ENCODE assay signal across 23 cellular contexts in the genomic region with DNA sequence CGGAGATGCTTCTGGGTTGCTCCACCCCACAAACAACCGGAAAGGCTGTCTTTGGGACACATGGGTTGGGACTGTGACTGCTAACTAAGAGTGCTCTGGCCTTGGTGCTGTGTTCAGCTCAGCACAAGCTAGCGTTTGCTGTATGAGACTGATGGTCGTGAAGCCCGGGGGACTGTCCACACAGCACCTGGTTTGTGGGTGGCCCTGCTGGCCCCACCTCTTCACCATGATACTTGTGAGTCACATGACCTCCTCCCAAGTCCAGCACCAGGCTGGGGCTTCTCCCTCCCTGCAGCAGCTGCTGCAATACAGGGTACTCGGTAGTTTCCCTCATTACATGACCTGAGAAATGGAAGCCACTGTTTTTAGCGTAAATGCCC.
DNase-seq lines count a peak whose midpoint lies in the region; ATAC-seq and TF ChIP-seq lines count a peak whose summit lies in the region.
"Had no signal": no experiment of that assay in that cellular context is flagged by ENCODE, and none has a peak within 500 bp of the region (broad histone marks: within the 10 kb centered on the region; RNA-seq: fewer than 3 reads in every experiment).

No MANE protein-coding gene starts in this region.

- no peak overlapping the region for H3K4me2 ChIP-seq in mesenchymal stem cell (ENCODE audit: low read length, poor library complexity, severe bottlenecking)

- H3K9me3 ChIP-seq in right cardiac atrium (ENCODE audit: control insufficient read depth, low read length) (no peaks in the 10 kb centered on the region), left ventricle myocardium inferior (replicated peaks) (peaks cover 15% of the 10 kb centered on the region), RWPE2 (ENCODE audit: severe bottlenecking) (peaks cover 1% of the 10 kb centered on the region), left lung (peaks cover 0 to 12% of the 10 kb centered on the region in 2 donors), mesenchymal stem cell (ENCODE audit: control insufficient read depth, low read length) (peaks cover 8% of the 10 kb centered on the region)

- H3K9ac ChIP-seq in mesenchymal stem cell (ENCODE audit: low read length): no peak overlapping the region

- H2BK12ac ChIP-seq in mesenchymal stem cell (ENCODE audit: low read length in 2 of 2): no peak overlapping the region

- H3K27me3 ChIP-seq in right cardiac atrium (ENCODE audit: control insufficient read depth, insufficient read depth) (no peaks in the 10 kb centered on the region), left ventricle myocardium inferior (ENCODE audit: low read depth) (no peaks in the 10 kb centered on the region), RWPE2 (ENCODE audit: insufficient read depth, poor library complexity, severe bottlenecking) (no peaks in the 10 kb centered on the region), left lung (no peaks in the 10 kb centered on the region), mesenchymal stem cell (ENCODE audit: control insufficient read depth in 1 of 2, insufficient read depth in 1 of 2, low read length in 2 of 2) (no peaks in the 10 kb centered on the region)
- H3K27me3 ChIP-seq: ascending aorta had no signal

- no peak overlapping the region for H2AFZ ChIP-seq in mesenchymal stem cell (ENCODE audit: low read depth, low read length)

- intact Hi-C loops in right cardiac atrium (cut with DNase I): no loop called here
- intact Hi-C loops in left ventricle myocardium inferior (cut with micrococcal nuclease): no loop called here
- intact Hi-C loops in left lung (cut with DNase I): no loop called here

- peaks cover 6% of the 10 kb centered on the region for H3K79me1 ChIP-seq in mesenchymal stem cell (replicated peaks; ENCODE audit: low read length, poor library complexity, severe bottlenecking)

- no peak overlapping the region for H3K4ac ChIP-seq in mesenchymal stem cell (ENCODE audit: low read depth in 1 of 2, low read length in 2 of 2)

- H3K27ac ChIP-seq in right cardiac atrium (ENCODE audit: low read length) (no peak overlapping the region), left ventricle myocardium inferior (replicated peaks) (no peak overlapping the region), RWPE2 (ENCODE audit: poor library complexity, severe bottlenecking) (no peak overlapping the region), left lung (no peak overlapping the region), mesenchymal stem cell (ENCODE audit: low read length, poor library complexity, severe bottlenecking) (no peak overlapping the region)
- H3K27ac ChIP-seq: ascending aorta, lower lobe of right lung had no signal

- no peak overlapping the region for H2BK15ac ChIP-seq in mesenchymal stem cell (ENCODE audit: low read depth, poor library complexity, severe bottlenecking)

- no peak for TF ChIP-seq CTCF in left ventricle myocardium inferior (IDR thresholded peaks at IDR 0.05; ENCODE audit: borderline replicate concordance)
- TF ChIP-seq CTCF in RWPE2 (IDR thresholded peaks at IDR 0.05; ENCODE audit: poor library complexity, severe bottlenecking): no peak
- no peak for TF ChIP-seq CTCF in left lung (IDR thresholded peaks at IDR 0.05)

- H4K91ac ChIP-seq in mesenchymal stem cell (ENCODE audit: low read length): no peak overlapping the region

- H3K23ac ChIP-seq in mesenchymal stem cell (ENCODE audit: low read length in 2 of 2): no peak overlapping the region

- H3K4me3 ChIP-seq in right cardiac atrium (ENCODE audit: low read length): no peak overlapping the region
- H3K4me3 ChIP-seq in left ventricle myocardium inferior: no peak overlapping the region
- H3K4me3 ChIP-seq in RWPE2 (ENCODE audit: severe bottlenecking): no peak overlapping the region
- no peak overlapping the region for H3K4me3 ChIP-seq in left lung
- H3K4me3 ChIP-seq in mesenchymal stem cell (ENCODE audit: insufficient read depth in 1 of 2, low read depth in 1 of 2, low read length in 2 of 2): peak overlapping the region in 1 of 2 experiments; percentile 4
- H3K4me3 ChIP-seq: ascending aorta, HAP-1, lower lobe of right lung had no signal

- 83% methylated on average over 7 of the region's 7 CpGs for WGBS in right cardiac atrium
- 79% methylated on average over 7 of the region's 7 CpGs for WGBS in mesenchymal stem cell

- H4K8ac ChIP-seq in mesenchymal stem cell (ENCODE audit: low read length): no peak overlapping the region

- H2AK5ac ChIP-seq in mesenchymal stem cell (ENCODE audit: low read length, severe bottlenecking): no peak overlapping the region

- H3K36me3 ChIP-seq in left ventricle myocardium inferior (no peaks in the 10 kb centered on the region), RWPE2 (ENCODE audit: low read depth) (no peaks in the 10 kb centered on the region), left lung (no peaks in the 10 kb centered on the region), mesenchymal stem cell (ENCODE audit: control insufficient read depth in 1 of 2, insufficient read depth in 2 of 2, low read depth in 1 of 2, low read length in 2 of 2) (peaks cover 0 to 4% of the 10 kb centered on the region in 2 experiments)
- H3K36me3 ChIP-seq: HAP-1, lower lobe of right lung had no signal

- DNase-seq in right cardiac atrium (peak in 2 of 3 donors; percentile 28 to 36), left ventricle myocardium inferior (no peak), RWPE2 (ENCODE audit: low spot score) (peak; percentile 51), left lung (peak in 1 of 2 donors; percentile 40), NCI-H526 treated with DMSO at 0.1 percent for 48 hours (lab: John Stamatoyannopoulos, UW) (no peak), hippocampal formation (lab: John Stamatoyannopoulos, UW) (no peak), mesenchymal stem cell (no peak)
- DNase-seq: activated CD4-positive, alpha-beta T cell treated with anti-CD3 and anti-CD28 coated beads, Interleukin-2, amount 50 U/mL, for 48 hours; activated naive CD4-positive, alpha-beta T cell treated with anti-CD3 and anti-CD28 coated beads for 36 hours; CD4-positive, CD25-positive, alpha-beta regulatory T cell; DMS79 treated with DMSO at 0.1 percent for 48 hours; effector memory CD8-positive, alpha-beta T cell; immature natural killer cell; Karpas-422; lower lobe of right lung; natural killer cell; NCI-H1105; NK-92 treated with Interleukin-12 subunit alpha and Interleukin-12 subunit beta, amount 100 ng/mL, for 24 hours; stimulated activated naive B cell treated with anti-CD40 and anti-IgM and Interleukin-4, amounts not matched to agents 10 μg/mL and 1 μg/mL and 100 μg/mL, for 72 hours; T-helper 1 cell had no signal

- no peak overlapping the region for H3K18ac ChIP-seq in mesenchymal stem cell (ENCODE audit: low read depth in 1 of 2, low read length in 2 of 2)

- H2BK120ac ChIP-seq in mesenchymal stem cell (ENCODE audit: low read depth, low read length): no peak overlapping the region

- H2BK5ac ChIP-seq in mesenchymal stem cell (ENCODE audit: low read depth, low read length, poor library complexity, severe bottlenecking): no peak overlapping the region

- H3K14ac ChIP-seq in mesenchymal stem cell (ENCODE audit: low read length in 2 of 2): peak overlapping the region in 1 of 2 experiments; percentile 29

- H3K4me1 ChIP-seq in right cardiac atrium (ENCODE audit: control insufficient read depth, insufficient read depth, low read length) (peaks cover 7% of the 10 kb centered on the region), left ventricle myocardium inferior (peaks cover 15% of the 10 kb centered on the region), RWPE2 (ENCODE audit: insufficient read depth, poor library complexity, severe bottlenecking) (no peaks in the 10 kb centered on the region), left lung (peaks cover 0 to 42% of the 10 kb centered on the region in 2 donors), mesenchymal stem cell (ENCODE audit: control insufficient read depth, insufficient read depth, low read depth, low read length) (peaks cover 14% of the 10 kb centered on the region)
- H3K4me1 ChIP-seq: ascending aorta had no signal

- ATAC-seq in right cardiac atrium: no peak
- 0 out of 3 replicates have a peak, but pooled peaks have one; percentile 19 for ATAC-seq in RWPE2 (ENCODE audit: low read depth)
- ATAC-seq in left lung: peak; percentile 35
- no peak for ATAC-seq in HG03095 (IDR thresholded peaks at IDR 0.05; ENCODE audit: unreplicated experiment)
- ATAC-seq: effector memory CD8-positive, alpha-beta T cell; natural killer cell; stimulated activated naive B cell treated with anti-CD40 and anti-IgM and Interleukin-4, amounts not matched to agents 10 μg/mL and 1 μg/mL and 100 μg/mL, for 72 hours had no signal

Comparison
In these comparisons a context has a peak if more than half of its experiments do, and no peak if none do; other contexts are left out.
1. DNase-seq: peak in right cardiac atrium (2 of 3) and RWPE2 (single experiment); none in left ventricle myocardium inferior (single experiment), NCI-H526 treated with DMSO at 0.1 percent for 48 hours (single experiment), hippocampal formation (0 of 2) and mesenchymal stem cell (single experiment).
2. ATAC-seq: peak in RWPE2 (single experiment) and left lung (single experiment); none in right cardiac atrium (0 of 2) and HG03095 (single experiment).